Comparison of ENCODE assay signal across 1 cellular context in genomic region chr15:84844964-84845363, GRCh38.
TF ChIP-seq lines count a peak whose summit lies in the region.

No MANE protein-coding gene starts in this region.

TF ChIP-seq in HepG2, 621 proteins besides CTCF, POLR2A, EP300 and RAD21 (continued from another document and continues in another):
- no peak for TF ChIP-seq ZNF407 (CRISPR knock-in tag; IDR thresholded peaks at IDR 0.05; ENCODE audit: not compliant biosample characterization)
- TF ChIP-seq ZNF691 (CRISPR knock-in tag; IDR thresholded peaks at IDR 0.05; ENCODE audit: borderline replicate concordance, low read depth), result no peak
- no peak for TF ChIP-seq EEA1 (CRISPR knock-in tag; IDR thresholded peaks at IDR 0.05; ENCODE audit: borderline replicate concordance)
- no peak for TF ChIP-seq PRDM15 (CRISPR knock-in tag; IDR thresholded peaks at IDR 0.05)
- no peak for TF ChIP-seq SMAD9 (CRISPR knock-in tag; IDR thresholded peaks at IDR 0.05)
- TF ChIP-seq MTA3 (CRISPR knock-in tag; IDR thresholded peaks at IDR 0.05), result no peak
- TF ChIP-seq ZFP41 (CRISPR knock-in tag; IDR thresholded peaks at IDR 0.05; ENCODE audit: borderline replicate concordance), result no peak
- no peak for TF ChIP-seq ZNF44 (CRISPR knock-in tag; IDR thresholded peaks at IDR 0.05)
- TF ChIP-seq ZBTB42 (CRISPR knock-in tag; IDR thresholded peaks at IDR 0.05), result no peak
- no peak for TF ChIP-seq FOSL2 (CRISPR knock-in tag; IDR thresholded peaks at IDR 0.05)
- TF ChIP-seq ZNF343 (CRISPR knock-in tag; IDR thresholded peaks at IDR 0.05), result no peak
- TF ChIP-seq ZBTB4 (CRISPR knock-in tag; IDR thresholded peaks at IDR 0.05; ENCODE audit: borderline replicate concordance), result no peak
- no peak for TF ChIP-seq HINFP (CRISPR knock-in tag; IDR thresholded peaks at IDR 0.05; ENCODE audit: low read depth)
- no peak for TF ChIP-seq ZNF678 (CRISPR knock-in tag; IDR thresholded peaks at IDR 0.05)
- no peak for TF ChIP-seq GFI1 (CRISPR knock-in tag; IDR thresholded peaks at IDR 0.05; ENCODE audit: borderline replicate concordance)
- no peak for TF ChIP-seq FOXP1 (IDR thresholded peaks at IDR 0.05)
- peak; percentile 80 for TF ChIP-seq FOXP1 (CRISPR knock-in tag; IDR thresholded peaks at IDR 0.05)
- no peak for TF ChIP-seq ZNF205 (CRISPR knock-in tag; IDR thresholded peaks at IDR 0.05)
- no peak for TF ChIP-seq ZNF160 (CRISPR knock-in tag; IDR thresholded peaks at IDR 0.05)
- TF ChIP-seq E2F5 (CRISPR knock-in tag; conservative IDR thresholded peaks at IDR 0.05), result no peak
- no peak for TF ChIP-seq PCBP2 (optimal IDR thresholded peaks at IDR 0.05; ENCODE audit: low read depth, low read length, poor library complexity, severe bottlenecking)
- TF ChIP-seq KDM4B (CRISPR knock-in tag; IDR thresholded peaks at IDR 0.05), result no peak
- TF ChIP-seq ZNF629 (CRISPR knock-in tag; conservative IDR thresholded peaks at IDR 0.05), result no peak
- TF ChIP-seq ZNF878 (CRISPR knock-in tag; IDR thresholded peaks at IDR 0.05), result no peak
- no peak for TF ChIP-seq ZNF333 (CRISPR knock-in tag; IDR thresholded peaks at IDR 0.05; ENCODE audit: borderline replicate concordance)
- TF ChIP-seq PHF21A (CRISPR knock-in tag; IDR thresholded peaks at IDR 0.05), result peak; percentile 54; the same call in 1 of the 2 replicates
- no peak for TF ChIP-seq U2AF2 (IDR thresholded peaks at IDR 0.05; ENCODE audit: low read depth, low read length)
- TF ChIP-seq ZNF512B (CRISPR knock-in tag; IDR thresholded peaks at IDR 0.05; ENCODE audit: borderline replicate concordance), result no peak
- TF ChIP-seq AGO2 (optimal IDR thresholded peaks at IDR 0.05; ENCODE audit: low read depth, low read length), result no peak
- TF ChIP-seq TFE3 (CRISPR knock-in tag; IDR thresholded peaks at IDR 0.05), result 0 out of 2 replicates have a peak, but pooled peaks have one; percentile 7
- no peak for TF ChIP-seq CBX2 (IDR thresholded peaks at IDR 0.05; ENCODE audit: low read depth, low read length)
- no peak for TF ChIP-seq CBX2 (CRISPR knock-in tag; IDR thresholded peaks at IDR 0.05; ENCODE audit: low read depth)
- no peak for TF ChIP-seq ZNF354B (CRISPR knock-in tag; IDR thresholded peaks at IDR 0.05)
- TF ChIP-seq NFRKB (IDR thresholded peaks at IDR 0.05), result no peak
- no peak for TF ChIP-seq SRSF4 (IDR thresholded peaks at IDR 0.05; ENCODE audit: low read depth, low read length, poor library complexity, severe bottlenecking)
